ENCODE assay signal across 8 cellular contexts in the genomic region with DNA sequence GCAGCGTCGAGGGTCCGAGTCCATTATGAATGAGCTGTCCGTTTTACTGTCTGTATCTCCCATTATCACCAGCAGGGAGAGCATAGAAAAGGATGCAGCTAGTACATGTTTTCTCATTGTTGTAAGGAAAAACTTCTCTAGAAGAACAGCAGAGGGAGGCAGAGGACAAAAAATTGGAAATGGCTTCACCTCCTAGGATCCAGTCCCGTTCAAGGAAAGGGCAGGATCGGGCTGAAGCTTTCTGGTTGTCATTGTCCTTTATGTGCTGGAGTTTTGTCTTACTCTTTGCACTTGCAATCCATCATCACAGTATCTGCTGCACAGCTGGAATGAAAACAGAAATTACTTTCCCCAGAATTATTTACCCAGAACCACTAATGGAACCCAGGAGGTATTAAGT. TPM values are rescaled to one million over a fixed set of nuclear protein-coding genes. Genes with fewer than 3 reads are reported as not detected.
DNase-seq lines count a peak whose midpoint lies in the region; ATAC-seq and TF ChIP-seq lines count a peak whose summit lies in the region.

No MANE protein-coding gene starts in this region.

- H3K9me3 ChIP-seq in ascending aorta (no peaks in the 10 kb centered on the region), right cardiac atrium (ENCODE audit: control insufficient read depth, low read length) (no peaks in the 10 kb centered on the region), gastrocnemius medialis (no peaks in the 10 kb centered on the region)

- peak; percentile 86 for DNase-seq in Ammon's horn (ENCODE audit: low spot score)
- peak; percentile 14 to 42 for DNase-seq in HL-60 (ENCODE audit: low read depth in 1 of 2, low spot score in 1 of 2)
- peak; percentile 80 for DNase-seq in NCI-H748 (lab: John Stamatoyannopoulos, UW; ENCODE audit: unreplicated experiment)
- DNase-seq in ascending aorta (ENCODE audit: low spot score in 2 of 2): no peak
- no peak for DNase-seq in right cardiac atrium
- no peak for DNase-seq in gastrocnemius medialis
- no peak for DNase-seq in DMS79 (lab: John Stamatoyannopoulos, UW)

- H3K4me3 ChIP-seq in HL-60 (replicated peaks; ENCODE audit: insufficient read depth, low read length): no peak overlapping the region
- no peak overlapping the region for H3K4me3 ChIP-seq in ascending aorta
- H3K4me3 ChIP-seq in right cardiac atrium (ENCODE audit: low read length): no peak overlapping the region
- H3K4me3 ChIP-seq in gastrocnemius medialis: no peak overlapping the region

- H3K27ac ChIP-seq in HL-60 (replicated peaks): no peak overlapping the region
- no peak overlapping the region for H3K27ac ChIP-seq in ascending aorta
- no peak overlapping the region for H3K27ac ChIP-seq in right cardiac atrium (ENCODE audit: low read length)
- H3K27ac ChIP-seq in gastrocnemius medialis: no peak overlapping the region

- H3K27me3 ChIP-seq in HL-60 (ENCODE audit: insufficient read depth, poor library complexity, severe bottlenecking) (no peaks in the 10 kb centered on the region), ascending aorta (no peaks in the 10 kb centered on the region), right cardiac atrium (ENCODE audit: control insufficient read depth, insufficient read depth) (no peaks in the 10 kb centered on the region), gastrocnemius medialis (peaks cover 0 to 4% (median 0%) of the 10 kb centered on the region in 3 donors)

- H3K36me3 ChIP-seq in ascending aorta (no peaks in the 10 kb centered on the region), gastrocnemius medialis (no peaks in the 10 kb centered on the region)

- TF ChIP-seq CTCF in HL-60 (IDR thresholded peaks at IDR 0.05; ENCODE audit: insufficient read depth, low read length) (peak; percentile 36), ascending aorta (IDR thresholded peaks at IDR 0.05) (peak; percentile 53 to 68 (median 63)), gastrocnemius medialis (IDR thresholded peaks at IDR 0.05 in 4 of 5, conservative IDR thresholded peaks at IDR 0.05 in 1 of 5) (peak; percentile 34 to 66 (median 56))

- ATAC-seq in GM18498 (IDR thresholded peaks at IDR 0.05; ENCODE audit: unreplicated experiment) (peak; percentile 74), right cardiac atrium (peak; percentile 65 to 86), gastrocnemius medialis (peak; percentile 60 to 87)

- 0% methylated on average over 6 of the region's 6 CpGs for WGBS in right cardiac atrium

- in situ Hi-C loops in gastrocnemius medialis (cut with MboI; ENCODE audit: low sequenced_read_pairs in 4 of 4): loop anchor here in 2 of 4 donors (25.0 kb wide), 2 partner anchors 404 to 1229 kb away; no protein-coding TSS in a partner anchor

- H3K4me1 ChIP-seq in ascending aorta: no peaks in the 10 kb centered on the region
- H3K4me1 ChIP-seq in right cardiac atrium (ENCODE audit: control insufficient read depth, insufficient read depth, low read length): no peaks in the 10 kb centered on the region
- H3K4me1 ChIP-seq in gastrocnemius medialis: no peaks in the 10 kb centered on the region

- TF ChIP-seq POLR2A in gastrocnemius medialis (IDR thresholded peaks at IDR 0.05): no peak

- intact Hi-C loops in ascending aorta (cut with DNase I) (loop anchor here (1.0 to 2.0 kb wide), 2 partner anchors 286 to 1228 kb away; no protein-coding TSS in a partner anchor), right cardiac atrium (cut with DNase I) (loop anchor here in 1 of 4 donors (5.0 kb wide), 1 partner anchor 1229 kb away; no protein-coding TSS in a partner anchor), gastrocnemius medialis (cut with DNase I; ENCODE audit: low total_unique reads) (loop anchor here (5.0 kb wide), 1 partner anchor 1229 kb away; no protein-coding TSS in a partner anchor)

RNA-seq across cellular contexts. Expression of a gene that starts 14.7 kb away (rescaled TPM):
- total RNA-seq in ascending aorta: not detected
- under 1 TPM in 1 of 4 donors, not detected in 3; 0.12 TPM for total RNA-seq in right cardiac atrium
- polyA plus RNA-seq in right cardiac atrium: not detected
- total RNA-seq in gastrocnemius medialis: not detected

Comparison
In these comparisons a context has a peak if more than half of its experiments do, and no peak if none do; other contexts are left out.
1. DNase-seq: peak in Ammon's horn (single experiment), HL-60 (2 of 2) and NCI-H748 (single experiment); none in ascending aorta (0 of 2), right cardiac atrium (0 of 3), gastrocnemius medialis (0 of 2) and DMS79 (single experiment).
2. Peak in every context shown above with its lines, with median percentiles within 50 percentile points of each other: ATAC-seq and CTCF ChIP-seq.